Comparison of ENCODE assay signal across 3 cellular contexts in the genomic region with DNA sequence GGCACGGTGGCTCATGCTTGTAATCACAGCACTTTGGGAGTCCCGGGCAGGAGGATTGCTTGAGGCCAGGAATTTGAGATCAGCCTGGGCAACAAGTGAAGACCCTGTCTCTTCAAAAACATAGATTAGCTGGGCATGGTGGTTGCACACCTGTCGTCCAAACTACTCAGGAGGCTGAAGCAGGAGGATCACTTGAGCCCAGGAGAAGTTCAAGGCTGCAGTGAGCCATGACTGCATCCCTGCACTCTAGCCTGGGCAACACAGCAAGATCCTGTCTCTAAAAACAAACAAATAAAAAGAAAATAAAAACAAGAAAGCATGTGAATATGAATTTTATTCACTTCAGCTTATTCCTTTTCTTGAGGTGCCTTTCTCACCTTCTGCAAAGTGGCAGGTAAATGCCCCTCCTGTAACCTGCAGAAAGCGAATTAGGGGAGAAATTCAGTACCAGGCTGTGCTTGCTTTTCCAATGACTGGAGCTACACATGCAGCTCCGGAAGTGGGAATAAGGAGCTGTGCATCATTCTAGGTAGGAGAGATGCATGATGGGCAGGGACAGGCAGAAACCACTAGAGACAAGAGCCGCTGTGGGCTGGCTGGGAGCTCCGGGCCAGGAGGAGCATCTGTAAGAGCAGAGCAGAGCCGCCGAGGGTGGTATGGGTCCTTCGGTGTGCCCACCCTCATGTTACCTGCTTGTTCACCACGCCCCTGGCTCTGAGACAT.
TF ChIP-seq lines count a peak whose summit lies in the region.

No MANE protein-coding gene starts in this region.

TF ChIP-seq in A549, 52 proteins besides CTCF, POLR2A, EP300 and RAD21:
- no peak for TF ChIP-seq EHMT2 (IDR thresholded peaks at IDR 0.05; ENCODE audit: low read depth)
- no peak for TF ChIP-seq HDAC2 (IDR thresholded peaks at IDR 0.05)
- TF ChIP-seq, protein P1, sequence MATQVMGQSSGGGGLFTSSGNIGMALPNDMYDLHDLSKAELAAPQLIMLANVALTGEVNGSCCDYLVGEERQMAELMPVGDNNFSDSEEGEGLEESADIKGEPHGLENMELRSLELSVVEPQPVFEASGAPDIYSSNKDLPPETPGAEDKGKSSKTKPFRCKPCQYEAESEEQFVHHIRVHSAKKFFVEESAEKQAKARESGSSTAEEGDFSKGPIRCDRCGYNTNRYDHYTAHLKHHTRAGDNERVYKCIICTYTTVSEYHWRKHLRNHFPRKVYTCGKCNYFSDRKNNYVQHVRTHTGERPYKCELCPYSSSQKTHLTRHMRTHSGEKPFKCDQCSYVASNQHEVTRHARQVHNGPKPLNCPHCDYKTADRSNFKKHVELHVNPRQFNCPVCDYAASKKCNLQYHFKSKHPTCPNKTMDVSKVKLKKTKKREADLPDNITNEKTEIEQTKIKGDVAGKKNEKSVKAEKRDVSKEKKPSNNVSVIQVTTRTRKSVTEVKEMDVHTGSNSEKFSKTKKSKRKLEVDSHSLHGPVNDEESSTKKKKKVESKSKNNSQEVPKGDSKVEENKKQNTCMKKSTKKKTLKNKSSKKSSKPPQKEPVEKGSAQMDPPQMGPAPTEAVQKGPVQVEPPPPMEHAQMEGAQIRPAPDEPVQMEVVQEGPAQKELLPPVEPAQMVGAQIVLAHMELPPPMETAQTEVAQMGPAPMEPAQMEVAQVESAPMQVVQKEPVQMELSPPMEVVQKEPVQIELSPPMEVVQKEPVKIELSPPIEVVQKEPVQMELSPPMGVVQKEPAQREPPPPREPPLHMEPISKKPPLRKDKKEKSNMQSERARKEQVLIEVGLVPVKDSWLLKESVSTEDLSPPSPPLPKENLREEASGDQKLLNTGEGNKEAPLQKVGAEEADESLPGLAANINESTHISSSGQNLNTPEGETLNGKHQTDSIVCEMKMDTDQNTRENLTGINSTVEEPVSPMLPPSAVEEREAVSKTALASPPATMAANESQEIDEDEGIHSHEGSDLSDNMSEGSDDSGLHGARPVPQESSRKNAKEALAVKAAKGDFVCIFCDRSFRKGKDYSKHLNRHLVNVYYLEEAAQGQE (IDR thresholded peaks at IDR 0.05), result no peak
- TF ChIP-seq RARB (CRISPR knock-in tag; IDR thresholded peaks at IDR 0.05), result no peak
- no peak for TF ChIP-seq NPAS2 (CRISPR knock-in tag; IDR thresholded peaks at IDR 0.05; ENCODE audit: borderline replicate concordance)
- no peak for TF ChIP-seq KDM5A (IDR thresholded peaks at IDR 0.05)
- TF ChIP-seq HES2 (IDR thresholded peaks at IDR 0.05), result no peak
- TF ChIP-seq FOSL2 (IDR thresholded peaks at IDR 0.05), result no peak
- no peak for TF ChIP-seq FOSL2 (CRISPR knock-in tag; IDR thresholded peaks at IDR 0.05)

TF ChIP-seq in HEK293, 187 proteins besides CTCF, POLR2A, EP300 and RAD21:
- TF ChIP-seq SCRT2 (tag by site-specific recombination; IDR thresholded peaks at IDR 0.05), result peak; percentile 31; the same call in 1 of the 2 replicates
- TF ChIP-seq ZNF654 (tag by site-specific recombination; IDR thresholded peaks at IDR 0.05; ENCODE audit: low read depth), result no peak
- peak; percentile 65; the same call in 1 of the 2 replicates for TF ChIP-seq ZNF121 (tag by site-specific recombination; IDR thresholded peaks at IDR 0.05)
TF ChIP-seq in HEK293: peak in this region for 2.

TF ChIP-seq in K562, 482 proteins besides CTCF, POLR2A, EP300 and RAD21:
- TF ChIP-seq CREB3L1 (IDR thresholded peaks at IDR 0.05; ENCODE audit: borderline replicate concordance, low read depth) (no peak), PRMT5 (CRISPR knock-in tag; IDR thresholded peaks at IDR 0.05) (no peak), ZNF121 (CRISPR knock-in tag; conservative IDR thresholded peaks at IDR 0.05) (peak; percentile 67; the same call in 1 of the 2 replicates), ZNF274 (IDR thresholded peaks at IDR 0.05; ENCODE audit: borderline replicate concordance, low read depth, low read length) (no peak), ZNF24 (IDR thresholded peaks at IDR 0.05) (no peak), HDAC1 (IDR thresholded peaks at IDR 0.05) (no peak)
- TF ChIP-seq, protein P2, sequence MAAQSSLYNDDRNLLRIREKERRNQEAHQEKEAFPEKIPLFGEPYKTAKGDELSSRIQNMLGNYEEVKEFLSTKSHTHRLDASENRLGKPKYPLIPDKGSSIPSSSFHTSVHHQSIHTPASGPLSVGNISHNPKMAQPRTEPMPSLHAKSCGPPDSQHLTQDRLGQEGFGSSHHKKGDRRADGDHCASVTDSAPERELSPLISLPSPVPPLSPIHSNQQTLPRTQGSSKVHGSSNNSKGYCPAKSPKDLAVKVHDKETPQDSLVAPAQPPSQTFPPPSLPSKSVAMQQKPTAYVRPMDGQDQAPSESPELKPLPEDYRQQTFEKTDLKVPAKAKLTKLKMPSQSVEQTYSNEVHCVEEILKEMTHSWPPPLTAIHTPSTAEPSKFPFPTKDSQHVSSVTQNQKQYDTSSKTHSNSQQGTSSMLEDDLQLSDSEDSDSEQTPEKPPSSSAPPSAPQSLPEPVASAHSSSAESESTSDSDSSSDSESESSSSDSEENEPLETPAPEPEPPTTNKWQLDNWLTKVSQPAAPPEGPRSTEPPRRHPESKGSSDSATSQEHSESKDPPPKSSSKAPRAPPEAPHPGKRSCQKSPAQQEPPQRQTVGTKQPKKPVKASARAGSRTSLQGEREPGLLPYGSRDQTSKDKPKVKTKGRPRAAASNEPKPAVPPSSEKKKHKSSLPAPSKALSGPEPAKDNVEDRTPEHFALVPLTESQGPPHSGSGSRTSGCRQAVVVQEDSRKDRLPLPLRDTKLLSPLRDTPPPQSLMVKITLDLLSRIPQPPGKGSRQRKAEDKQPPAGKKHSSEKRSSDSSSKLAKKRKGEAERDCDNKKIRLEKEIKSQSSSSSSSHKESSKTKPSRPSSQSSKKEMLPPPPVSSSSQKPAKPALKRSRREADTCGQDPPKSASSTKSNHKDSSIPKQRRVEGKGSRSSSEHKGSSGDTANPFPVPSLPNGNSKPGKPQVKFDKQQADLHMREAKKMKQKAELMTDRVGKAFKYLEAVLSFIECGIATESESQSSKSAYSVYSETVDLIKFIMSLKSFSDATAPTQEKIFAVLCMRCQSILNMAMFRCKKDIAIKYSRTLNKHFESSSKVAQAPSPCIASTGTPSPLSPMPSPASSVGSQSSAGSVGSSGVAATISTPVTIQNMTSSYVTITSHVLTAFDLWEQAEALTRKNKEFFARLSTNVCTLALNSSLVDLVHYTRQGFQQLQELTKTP (IDR thresholded peaks at IDR 0.05; ENCODE audit: low read depth in 1 of 2, partially characterized antibody in 2 of 2), result no peak
